Comparison of ENCODE assay signal across 10 cellular contexts in genomic region chr3:193347507-193348501, GRCh38.
A peak's percentile ranks its signal among the peaks of the same experiment; 100 is the strongest.
DNase-seq lines count a peak whose midpoint lies in the region; ATAC-seq lines count a peak whose summit lies in the region.
"Had no signal": no experiment of that assay in that cellular context is flagged by ENCODE, and none has a peak within 500 bp of the region (broad histone marks: within the 10 kb centered on the region; RNA-seq: fewer than 3 reads in every experiment).

No MANE protein-coding gene starts in this region.

- H3K9me3 Mint-ChIP-seq in stimulated activated effector memory CD8-positive, alpha-beta T cell treated with anti-CD3 and anti-CD28 coated beads, Interleukin-12 subunit alpha, Interleukin-12 subunit beta, amount 100 ng/mL, for 72 hours = peaks cover under 1% of the 10 kb centered on the region

- H3K36me3 Mint-ChIP-seq in stimulated activated effector memory CD8-positive, alpha-beta T cell treated with anti-CD3 and anti-CD28 coated beads, Interleukin-12 subunit alpha, Interleukin-12 subunit beta, amount 100 ng/mL, for 72 hours = no peaks in the 10 kb centered on the region

- H3K4me1 ChIP-seq in HUES48 (ENCODE audit: control insufficient read depth, insufficient read depth, low read length) = peaks cover 50% of the 10 kb centered on the region
- H3K4me1 ChIP-seq in neuron (ENCODE audit: insufficient read depth, low read length) = peaks cover 6% of the 10 kb centered on the region

- H3K9ac ChIP-seq in HUES48 (ENCODE audit: low read depth, low read length) = no peak overlapping the region

- H3K36me3 ChIP-seq in HUES48 (ENCODE audit: control insufficient read depth, insufficient read depth, low read length) (no peaks in the 10 kb centered on the region), neuron (ENCODE audit: insufficient read depth, low read length) (no peaks in the 10 kb centered on the region)

- peak; percentile 84 for ATAC-seq in GM21529 (IDR thresholded peaks at IDR 0.05; ENCODE audit: unreplicated experiment)
- no peak for ATAC-seq in stimulated activated effector memory CD8-positive, alpha-beta T cell treated with anti-CD3 and anti-CD28 coated beads, Interleukin-12 subunit alpha, Interleukin-12 subunit beta, amount 100 ng/mL, for 72 hours
- ATAC-seq in HG03045 (IDR thresholded peaks at IDR 0.05; ENCODE audit: unreplicated experiment) = no peak
- ATAC-seq in HG02571 (IDR thresholded peaks at IDR 0.05; ENCODE audit: unreplicated experiment) = no peak

- peak overlapping the region; percentile 64 for H3K27ac ChIP-seq in HUES48 (ENCODE audit: low read depth, low read length)
- H3K27ac ChIP-seq: VCaP had no signal

- H3K4me3 Mint-ChIP-seq in stimulated activated effector memory CD8-positive, alpha-beta T cell treated with anti-CD3 and anti-CD28 coated beads, Interleukin-12 subunit alpha, Interleukin-12 subunit beta, amount 100 ng/mL, for 72 hours = no peak overlapping the region

- H3K4me1 Mint-ChIP-seq in stimulated activated effector memory CD8-positive, alpha-beta T cell treated with anti-CD3 and anti-CD28 coated beads, Interleukin-12 subunit alpha, Interleukin-12 subunit beta, amount 100 ng/mL, for 72 hours = no peaks in the 10 kb centered on the region

- no peak overlapping the region for H3K27ac Mint-ChIP-seq in stimulated activated effector memory CD8-positive, alpha-beta T cell treated with anti-CD3 and anti-CD28 coated beads, Interleukin-12 subunit alpha, Interleukin-12 subunit beta, amount 100 ng/mL, for 72 hours

- peak; percentile 69 for DNase-seq in NCI-H82 (lab: John Stamatoyannopoulos, UW)
- no peak for DNase-seq in stimulated activated effector memory CD8-positive, alpha-beta T cell treated with anti-CD3 and anti-CD28 coated beads, Interleukin-12 subunit alpha, Interleukin-12 subunit beta, amount 100 ng/mL, for 72 hours (ENCODE audit: low spot score in 2 of 2)
- DNase-seq in T1000 (lab: John Stamatoyannopoulos, UW) = no peak
- DNase-seq: EL had no signal

- H3K4me3 ChIP-seq in HUES48 (ENCODE audit: low read depth, low read length) = no peak overlapping the region
- peak overlapping the region; percentile 16 for H3K4me3 ChIP-seq in neuron (ENCODE audit: low read length)

- no peak overlapping the region for H2AFZ ChIP-seq in neuron (ENCODE audit: low read depth, low read length)

- H3K9me3 ChIP-seq in HUES48 (ENCODE audit: control insufficient read depth, insufficient read depth, low read length) (no peaks in the 10 kb centered on the region), neuron (ENCODE audit: low read length) (no peaks in the 10 kb centered on the region)

- H3K27me3 ChIP-seq in HUES48 (ENCODE audit: control insufficient read depth, insufficient read depth, low read length) (no peaks in the 10 kb centered on the region), neuron (ENCODE audit: insufficient read depth, low read length) (no peaks in the 10 kb centered on the region)
